26 cellular contexts compared by ENCODE assay signal in the genomic region with DNA sequence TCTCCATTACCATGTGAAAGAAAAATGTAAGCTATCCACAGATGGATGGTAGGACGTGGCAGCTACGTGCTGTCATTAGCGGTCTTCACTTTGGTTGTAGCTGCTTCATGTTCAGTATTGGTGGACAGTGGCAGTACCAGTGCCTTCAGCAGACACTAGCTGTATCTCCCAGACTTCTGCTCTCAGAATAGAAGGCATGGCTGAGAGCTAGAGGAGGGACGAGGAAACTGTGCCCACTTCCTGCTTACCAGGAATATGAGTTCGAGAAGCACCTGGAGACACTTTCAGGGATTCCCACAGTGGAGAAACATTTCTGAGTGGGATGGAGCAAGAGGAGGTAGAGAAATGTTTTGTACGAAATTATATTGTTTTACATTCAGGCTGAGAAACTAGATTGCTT.
"Had no signal": no experiment of that assay in that cellular context is flagged by ENCODE, and none has a peak within 500 bp of the region (broad histone marks: within the 10 kb centered on the region; RNA-seq: fewer than 3 reads in every experiment).

No MANE protein-coding gene starts in this region.

- H3K4me3 Mint-ChIP-seq: mesothelial cell of epicardium; naive B cell; natural killer cell; neural progenitor cell; stimulated activated memory B cell treated with anti-CD40 and anti-IgM and Interleukin-4, amounts not matched to agents 10 μg/mL and 1 μg/mL and 100 μg/mL, for 72 hours; stimulated activated naive CD8-positive, alpha-beta T cell treated with anti-CD3 and anti-CD28 coated beads, Interleukin-15, amount 100 ng/mL, for 72 hours; type B pancreatic cell had no signal

- H3K4me2 ChIP-seq: neural progenitor cell, smooth muscle cell had no signal

- H3K36me3 ChIP-seq: left ventricle myocardium inferior, neural progenitor cell, neutrophil, right lobe of liver, tibial nerve, uterus had no signal

- H3K27me3 Mint-ChIP-seq: stimulated activated naive CD8-positive, alpha-beta T cell treated with anti-CD3 and anti-CD28 coated beads, Interleukin-15, amount 100 ng/mL, for 72 hours had no signal

- DNase-seq: islet precursor cell; left ventricle myocardium inferior; mesendoderm; naive B cell; natural killer cell; nephron progenitor cell; occipital lobe; psoas muscle; right lobe of liver; stimulated activated CD4-positive, alpha-beta T cell treated with anti-CD3 and anti-CD28 coated beads, Interleukin-1b, Interleukin-23, amount 100 ng/mL, for 48 hours; stimulated activated CD4-positive, alpha-beta T cell treated with anti-CD3 and anti-CD28 coated beads, Interleukin-2, amount 100 ng/mL, for 48 hours; stimulated activated CD4-positive, alpha-beta T cell treated with anti-CD3 and anti-CD28 coated beads, Interleukin-4, amount 100 ng/mL, for 4 hours; stimulated activated CD8-positive, alpha-beta memory T cell treated with anti-CD3 and anti-CD28 coated beads, Interleukin-4, amount 100 ng/mL, for 48 hours; stimulated activated naive CD4-positive, alpha-beta T cell treated with Interleukin-2 at 50 U/mL for 16 hours; stimulated activated naive CD8-positive, alpha-beta T cell treated with anti-CD3 and anti-CD28 coated beads, Interleukin-15, amount 100 ng/mL, for 72 hours; substantia nigra; uterus had no signal

- H3K9me3 ChIP-seq: left ventricle myocardium inferior, neutrophil, psoas muscle, right lobe of liver, tibial nerve, uterus had no signal

- H3K79me2 ChIP-seq: parathyroid adenoma had no signal

- H3K27ac ChIP-seq: left ventricle myocardium inferior, neural progenitor cell, neutrophil, parathyroid adenoma, psoas muscle, right lobe of liver, tibial nerve, uterus had no signal

- H3K9ac ChIP-seq: neural progenitor cell, parathyroid adenoma had no signal

- H3K4me3 ChIP-seq: left ventricle myocardium inferior, lung, neural progenitor cell, psoas muscle, right lobe of liver, smooth muscle cell, tibial nerve, uterus had no signal

- H2AFZ ChIP-seq: neural progenitor cell, parathyroid adenoma had no signal

- ATAC-seq: natural killer cell; psoas muscle; right lobe of liver; stimulated activated memory B cell treated with anti-CD40 and anti-IgM and Interleukin-4, amounts not matched to agents 10 μg/mL and 1 μg/mL and 100 μg/mL, for 72 hours; stimulated activated naive CD8-positive, alpha-beta T cell treated with anti-CD3 and anti-CD28 coated beads, Interleukin-15, amount 100 ng/mL, for 72 hours had no signal

- H3K4me1 ChIP-seq: left ventricle myocardium inferior, parathyroid adenoma, right lobe of liver, uterus had no signal

- H3K27me3 ChIP-seq: neural progenitor cell, right lobe of liver, tibial nerve, uterus had no signal

- H3K4me1 Mint-ChIP-seq: naive B cell; natural killer cell; stimulated activated memory B cell treated with anti-CD40 and anti-IgM and Interleukin-4, amounts not matched to agents 10 μg/mL and 1 μg/mL and 100 μg/mL, for 72 hours had no signal

- H3K9me3 Mint-ChIP-seq: mesothelial cell of epicardium; naive B cell; natural killer cell; nephron progenitor cell; neural progenitor cell; stimulated activated memory B cell treated with anti-CD40 and anti-IgM and Interleukin-4, amounts not matched to agents 10 μg/mL and 1 μg/mL and 100 μg/mL, for 72 hours; stimulated activated naive CD8-positive, alpha-beta T cell treated with anti-CD3 and anti-CD28 coated beads, Interleukin-15, amount 100 ng/mL, for 72 hours; type B pancreatic cell had no signal

- H3K27ac Mint-ChIP-seq: mesothelial cell of epicardium; naive B cell; natural killer cell; nephron progenitor cell; neural progenitor cell; stimulated activated memory B cell treated with anti-CD40 and anti-IgM and Interleukin-4, amounts not matched to agents 10 μg/mL and 1 μg/mL and 100 μg/mL, for 72 hours; stimulated activated naive CD8-positive, alpha-beta T cell treated with anti-CD3 and anti-CD28 coated beads, Interleukin-15, amount 100 ng/mL, for 72 hours; type B pancreatic cell had no signal

- H3K36me3 Mint-ChIP-seq: mesothelial cell of epicardium; naive B cell; natural killer cell; neural progenitor cell; stimulated activated memory B cell treated with anti-CD40 and anti-IgM and Interleukin-4, amounts not matched to agents 10 μg/mL and 1 μg/mL and 100 μg/mL, for 72 hours; type B pancreatic cell had no signal
